1 cellular context compared by ENCODE assay signal in the genomic region with DNA sequence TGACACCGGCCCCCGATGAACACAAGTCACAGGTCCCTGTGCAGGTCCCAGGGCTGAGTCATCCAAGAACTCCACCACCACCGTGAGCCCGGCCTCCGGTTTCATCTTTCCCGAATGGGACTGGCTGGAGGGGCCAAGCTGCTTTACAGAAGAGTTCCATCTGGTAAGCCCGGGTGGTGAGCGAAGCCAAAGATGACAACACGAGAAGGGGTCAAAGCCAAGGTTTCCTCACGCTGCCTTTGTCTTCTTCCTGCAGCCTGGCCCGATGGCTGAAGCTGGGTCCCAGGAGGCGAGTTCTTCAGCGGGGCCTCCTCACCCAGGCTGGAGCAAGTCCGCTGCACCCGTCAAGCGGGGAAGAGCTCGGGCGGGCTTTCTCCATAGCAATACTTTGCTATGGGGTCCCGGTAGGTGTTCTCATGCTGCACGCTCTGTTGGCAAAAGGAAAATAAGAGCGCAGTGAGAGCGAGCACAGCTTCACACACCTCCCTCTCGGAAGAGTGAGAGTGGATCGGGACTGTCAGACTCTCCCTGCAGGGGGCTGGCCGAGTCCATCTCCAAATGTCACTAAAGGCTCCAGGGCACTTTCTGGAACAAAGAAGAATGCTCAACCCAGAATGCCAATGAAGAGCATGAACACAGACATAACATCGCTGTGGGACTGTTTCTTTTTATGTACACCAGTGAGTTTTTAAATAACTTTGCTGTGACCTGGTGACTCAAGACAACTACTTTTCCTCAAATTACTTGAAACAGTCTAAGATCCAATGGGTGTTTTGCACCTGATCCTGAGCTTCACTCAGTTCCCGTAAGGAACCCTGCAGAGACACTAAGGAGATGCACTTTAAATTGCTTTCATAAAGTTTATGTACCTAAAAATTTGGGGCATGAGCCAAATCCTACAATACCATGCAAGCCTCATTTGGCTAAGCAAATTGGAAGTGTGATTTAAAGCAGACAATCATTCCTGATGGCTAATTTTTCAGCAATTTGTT.
TF ChIP-seq lines count a peak whose summit lies in the region.

No MANE protein-coding gene starts in this region.

TF ChIP-seq in HEK293, 187 proteins besides CTCF, POLR2A, EP300 and RAD21 (continued from another document and continues in another):
- TF ChIP-seq ZNF140 (tag by site-specific recombination; IDR thresholded peaks at IDR 0.05) (no peak), ZNF2 (tag by site-specific recombination; IDR thresholded peaks at IDR 0.05) (no peak), ZNF768 (tag by site-specific recombination; IDR thresholded peaks at IDR 0.05) (no peak), ZNF701 (tag by site-specific recombination; IDR thresholded peaks at IDR 0.05) (no peak), ZBTB48 (tag by site-specific recombination; IDR thresholded peaks at IDR 0.05) (peak; percentile 46; the same call in 1 of the 2 replicates), ZNF274 (IDR thresholded peaks at IDR 0.05; ENCODE audit: low read length) (no peak), ZNF274 (tag by site-specific recombination; IDR thresholded peaks at IDR 0.05; ENCODE audit: borderline replicate concordance) (no peak), ZEB2 (tag by site-specific recombination; IDR thresholded peaks at IDR 0.05) (peak; percentile 75; the same call in 1 of the 2 replicates), MEIS1 (CRISPR knock-in tag; IDR thresholded peaks at IDR 0.05; ENCODE audit: borderline replicate concordance) (no peak), ZNF341 (tag by site-specific recombination; IDR thresholded peaks at IDR 0.05; ENCODE audit: low read depth) (peak; percentile 81), ZBTB7A (tag by site-specific recombination; IDR thresholded peaks at IDR 0.05; ENCODE audit: low read depth) (no peak), ZNF114 (tag by site-specific recombination; IDR thresholded peaks at IDR 0.05) (no peak), ZNF624 (tag by site-specific recombination; IDR thresholded peaks at IDR 0.05) (no peak), ZBTB8A (tag by site-specific recombination; IDR thresholded peaks at IDR 0.05) (no peak; the same call in 1 of the 2 replicates), TRIM28 (IDR thresholded peaks at IDR 0.05; ENCODE audit: borderline replicate concordance, low read length) (peak; percentile 48; the same call in 1 of the 2 replicates), ZNF626 (tag by site-specific recombination; IDR thresholded peaks at IDR 0.05) (no peak), ZNF560 (tag by site-specific recombination; IDR thresholded peaks at IDR 0.05; ENCODE audit: borderline replicate concordance) (no peak), HIC1 (tag by site-specific recombination; IDR thresholded peaks at IDR 0.05) (peak; percentile 22; the same call in 1 of the 2 replicates), ZNF157 (tag by site-specific recombination; IDR thresholded peaks at IDR 0.05) (no peak), ZNF658 (tag by site-specific recombination; IDR thresholded peaks at IDR 0.05) (no peak), ZNF239 (tag by site-specific recombination; IDR thresholded peaks at IDR 0.05) (no peak), REPIN1 (tag by site-specific recombination; IDR thresholded peaks at IDR 0.05; ENCODE audit: low read depth) (no peak), ZNF24 (tag by site-specific recombination; IDR thresholded peaks at IDR 0.05) (no peak), ZNF654 (tag by site-specific recombination; IDR thresholded peaks at IDR 0.05; ENCODE audit: low read depth) (peak; percentile 7), ZNF416 (tag by site-specific recombination; IDR thresholded peaks at IDR 0.05) (no peak), ZFP37 (tag by site-specific recombination; IDR thresholded peaks at IDR 0.05) (peak; percentile 58; the same call in 1 of the 2 replicates), ZBTB26 (tag by site-specific recombination; optimal IDR thresholded peaks at IDR 0.05) (peak; percentile 29), SP7 (tag by site-specific recombination; IDR thresholded peaks at IDR 0.05) (peak; percentile 41), SCRT2 (tag by site-specific recombination; IDR thresholded peaks at IDR 0.05) (peak; percentile 91), ZNF707 (tag by site-specific recombination; IDR thresholded peaks at IDR 0.05) (no peak), ZNF10 (tag by site-specific recombination; IDR thresholded peaks at IDR 0.05) (0 out of 2 replicates have a peak, but pooled peaks have one; percentile 60), ZNF830 (tag by site-specific recombination; IDR thresholded peaks at IDR 0.05; ENCODE audit: low read depth) (no peak), ZNF530 (tag by site-specific recombination; IDR thresholded peaks at IDR 0.05; ENCODE audit: low read depth) (no peak), YY1 (tag by site-specific recombination; IDR thresholded peaks at IDR 0.05) (no peak), SCRT1 (tag by site-specific recombination; IDR thresholded peaks at IDR 0.05; ENCODE audit: borderline replicate concordance) (peak; percentile 81), HOXC10 (CRISPR knock-in tag; IDR thresholded peaks at IDR 0.05) (no peak), ZNF449 (tag by site-specific recombination; IDR thresholded peaks at IDR 0.05) (no peak), ZNF121 (tag by site-specific recombination; IDR thresholded peaks at IDR 0.05) (no peak), ZNF302 (tag by site-specific recombination; IDR thresholded peaks at IDR 0.05; ENCODE audit: low read depth) (no peak), PRDM4 (tag by site-specific recombination; IDR thresholded peaks at IDR 0.05) (peak; percentile 100)
- TF ChIP-seq, protein P1, sequence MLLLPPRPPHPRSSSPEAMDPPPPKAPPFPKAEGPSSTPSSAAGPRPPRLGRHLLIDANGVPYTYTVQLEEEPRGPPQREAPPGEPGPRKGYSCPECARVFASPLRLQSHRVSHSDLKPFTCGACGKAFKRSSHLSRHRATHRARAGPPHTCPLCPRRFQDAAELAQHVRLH (tag by site-specific recombination; IDR thresholded peaks at IDR 0.05) = no peak
- TF ChIP-seq, protein P2, sequence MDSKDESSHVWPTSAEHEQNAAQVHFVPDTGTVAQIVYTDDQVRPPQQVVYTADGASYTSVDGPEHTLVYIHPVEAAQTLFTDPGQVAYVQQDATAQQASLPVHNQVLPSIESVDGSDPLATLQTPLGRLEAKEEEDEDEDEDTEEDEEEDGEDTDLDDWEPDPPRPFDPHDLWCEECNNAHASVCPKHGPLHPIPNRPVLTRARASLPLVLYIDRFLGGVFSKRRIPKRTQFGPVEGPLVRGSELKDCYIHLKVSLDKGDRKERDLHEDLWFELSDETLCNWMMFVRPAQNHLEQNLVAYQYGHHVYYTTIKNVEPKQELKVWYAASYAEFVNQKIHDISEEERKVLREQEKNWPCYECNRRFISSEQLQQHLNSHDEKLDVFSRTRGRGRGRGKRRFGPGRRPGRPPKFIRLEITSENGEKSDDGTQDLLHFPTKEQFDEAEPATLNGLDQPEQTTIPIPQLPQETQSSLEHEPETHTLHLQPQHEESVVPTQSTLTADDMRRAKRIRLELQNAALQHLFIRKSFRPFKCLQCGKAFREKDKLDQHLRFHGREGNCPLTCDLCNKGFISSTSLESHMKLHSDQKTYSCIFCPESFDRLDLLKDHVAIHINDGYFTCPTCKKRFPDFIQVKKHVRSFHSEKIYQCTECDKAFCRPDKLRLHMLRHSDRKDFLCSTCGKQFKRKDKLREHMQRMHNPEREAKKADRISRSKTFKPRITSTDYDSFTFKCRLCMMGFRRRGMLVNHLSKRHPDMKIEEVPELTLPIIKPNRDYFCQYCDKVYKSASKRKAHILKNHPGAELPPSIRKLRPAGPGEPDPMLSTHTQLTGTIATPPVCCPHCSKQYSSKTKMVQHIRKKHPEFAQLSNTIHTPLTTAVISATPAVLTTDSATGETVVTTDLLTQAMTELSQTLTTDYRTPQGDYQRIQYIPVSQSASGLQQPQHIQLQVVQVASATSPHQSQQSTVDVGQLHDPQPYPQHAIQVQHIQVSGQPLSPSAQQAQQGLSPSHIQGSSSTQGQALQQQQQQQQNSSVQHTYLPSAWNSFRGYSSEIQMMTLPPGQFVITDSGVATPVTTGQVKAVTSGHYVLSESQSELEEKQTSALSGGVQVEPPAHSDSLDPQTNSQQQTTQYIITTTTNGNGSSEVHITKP (tag by site-specific recombination; IDR thresholded peaks at IDR 0.05) = peak; percentile 93
- TF ChIP-seq, protein P3, sequence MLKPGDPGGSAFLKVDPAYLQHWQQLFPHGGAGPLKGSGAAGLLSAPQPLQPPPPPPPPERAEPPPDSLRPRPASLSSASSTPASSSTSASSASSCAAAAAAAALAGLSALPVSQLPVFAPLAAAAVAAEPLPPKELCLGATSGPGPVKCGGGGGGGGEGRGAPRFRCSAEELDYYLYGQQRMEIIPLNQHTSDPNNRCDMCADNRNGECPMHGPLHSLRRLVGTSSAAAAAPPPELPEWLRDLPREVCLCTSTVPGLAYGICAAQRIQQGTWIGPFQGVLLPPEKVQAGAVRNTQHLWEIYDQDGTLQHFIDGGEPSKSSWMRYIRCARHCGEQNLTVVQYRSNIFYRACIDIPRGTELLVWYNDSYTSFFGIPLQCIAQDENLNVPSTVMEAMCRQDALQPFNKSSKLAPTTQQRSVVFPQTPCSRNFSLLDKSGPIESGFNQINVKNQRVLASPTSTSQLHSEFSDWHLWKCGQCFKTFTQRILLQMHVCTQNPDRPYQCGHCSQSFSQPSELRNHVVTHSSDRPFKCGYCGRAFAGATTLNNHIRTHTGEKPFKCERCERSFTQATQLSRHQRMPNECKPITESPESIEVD (tag by site-specific recombination; IDR thresholded peaks at IDR 0.05) = peak; percentile 96
- TF ChIP-seq, protein P4, sequence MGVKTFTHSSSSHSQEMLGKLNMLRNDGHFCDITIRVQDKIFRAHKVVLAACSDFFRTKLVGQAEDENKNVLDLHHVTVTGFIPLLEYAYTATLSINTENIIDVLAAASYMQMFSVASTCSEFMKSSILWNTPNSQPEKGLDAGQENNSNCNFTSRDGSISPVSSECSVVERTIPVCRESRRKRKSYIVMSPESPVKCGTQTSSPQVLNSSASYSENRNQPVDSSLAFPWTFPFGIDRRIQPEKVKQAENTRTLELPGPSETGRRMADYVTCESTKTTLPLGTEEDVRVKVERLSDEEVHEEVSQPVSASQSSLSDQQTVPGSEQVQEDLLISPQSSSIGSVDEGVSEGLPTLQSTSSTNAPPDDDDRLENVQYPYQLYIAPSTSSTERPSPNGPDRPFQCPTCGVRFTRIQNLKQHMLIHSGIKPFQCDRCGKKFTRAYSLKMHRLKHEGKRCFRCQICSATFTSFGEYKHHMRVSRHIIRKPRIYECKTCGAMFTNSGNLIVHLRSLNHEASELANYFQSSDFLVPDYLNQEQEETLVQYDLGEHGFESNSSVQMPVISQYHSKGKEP (tag by site-specific recombination; IDR thresholded peaks at IDR 0.05) = peak; percentile 77
- TF ChIP-seq, protein P5, sequence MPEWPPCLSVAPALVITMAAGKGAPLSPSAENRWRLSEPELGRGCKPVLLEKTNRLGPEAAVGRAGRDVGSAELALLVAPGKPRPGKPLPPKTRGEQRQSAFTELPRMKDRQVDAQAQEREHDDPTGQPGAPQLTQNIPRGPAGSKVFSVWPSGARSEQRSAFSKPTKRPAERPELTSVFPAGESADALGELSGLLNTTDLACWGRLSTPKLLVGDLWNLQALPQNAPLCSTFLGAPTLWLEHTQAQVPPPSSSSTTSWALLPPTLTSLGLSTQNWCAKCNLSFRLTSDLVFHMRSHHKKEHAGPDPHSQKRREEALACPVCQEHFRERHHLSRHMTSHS (tag by site-specific recombination; IDR thresholded peaks at IDR 0.05) = no peak
